Comparison of ENCODE assay signal across 8 cellular contexts in genomic region chr18:26090130-26091046, GRCh38. TPM values are rescaled to one million over a fixed set of nuclear protein-coding genes. Genes with fewer than 3 reads are reported as not detected.
DNase-seq lines count a peak whose midpoint lies in the region; ATAC-seq and TF ChIP-seq lines count a peak whose summit lies in the region.

TSS of gene SS18 (minus strand) at chr18:26090613. CDS start at chr18:26090569, 44 bp downstream.

- peak; percentile 83 to 94 (median 86) for ATAC-seq in natural killer cell

- H3K36me3 ChIP-seq in DOHH2 (ENCODE audit: control insufficient read depth, low read length) (peaks cover 47% of the 10 kb centered on the region), GM23248 (ENCODE audit: low read depth) (peaks cover 17% of the 10 kb centered on the region)

- TF ChIP-seq CTCF in DOHH2 (IDR thresholded peaks at IDR 0.05; ENCODE audit: low read depth, low read length, poor library complexity, severe bottlenecking): no peak
- TF ChIP-seq CTCF in RWPE1 (conservative IDR thresholded peaks at IDR 0.05; ENCODE audit: low read depth): no peak
- TF ChIP-seq CTCF in fibroblast of mammary gland (conservative IDR thresholded peaks at IDR 0.05; ENCODE audit: control insufficient read depth, insufficient read depth, low read depth, low read length): no peak
- TF ChIP-seq CTCF in natural killer cell (IDR thresholded peaks at IDR 0.05): no peak

- H4K20me1 ChIP-seq in DOHH2 (ENCODE audit: control insufficient read depth, insufficient read depth, low read depth, low read length): peaks cover 17% of the 10 kb centered on the region; the same call in 1 of the 2 replicates
- H4K20me1 ChIP-seq in GM23248 (ENCODE audit: insufficient read depth): no peaks in the 10 kb centered on the region

- H3K27ac ChIP-seq in DOHH2 (ENCODE audit: low read depth, low read length): peak within 1 kb of the TSS; percentile 85
- H3K27ac ChIP-seq in GM23248: peak within 1 kb of the TSS; percentile 96
- peak within 1 kb of the TSS; percentile 96 for H3K27ac ChIP-seq in RWPE1

- POLR2A ChIA-PET in RWPE1 (lab: Yijun Ruan, JAX; ENCODE audit: low non-redundant PET): no interaction called here

- H3K4me1 ChIP-seq in DOHH2 (ENCODE audit: control insufficient read depth, low read length): peaks cover 42% of the 10 kb centered on the region
- peaks cover 15% of the 10 kb centered on the region for H3K4me1 ChIP-seq in GM23248 (ENCODE audit: insufficient read depth)

- peak within 1 kb of the TSS; percentile 89 for H3K4me3 Mint-ChIP-seq in activated T-helper 2 cell treated with anti-CD3 and anti-CD28 coated beads, Interferon-gamma antibody, Interleukin-2, Interleukin-4, amounts not matched to agents 10 μg/mL and 5 μg/mL and 100 μg/mL, durations not matched to agents 14 hours and 24 hours and 36 hours (ENCODE audit: low read depth)
- H3K4me3 Mint-ChIP-seq in natural killer cell: peak within 1 kb of the TSS; percentile 93

- H3K9me2 ChIP-seq in DOHH2 (replicated peaks; ENCODE audit: control insufficient read depth, low read length) (no peaks in the 10 kb centered on the region), GM23248 (ENCODE audit: insufficient read depth) (no peaks in the 10 kb centered on the region)

- no peaks in the 10 kb centered on the region for H3K27me3 ChIP-seq in DOHH2 (ENCODE audit: control insufficient read depth, low read length)
- H3K27me3 ChIP-seq in GM23248 (replicated peaks; ENCODE audit: insufficient read depth): no peaks in the 10 kb centered on the region

- H2AFZ ChIP-seq in GM23248: peak within 1 kb of the TSS; percentile 90

- H3K4me3 ChIP-seq in DOHH2 (ENCODE audit: low read length) (peak within 1 kb of the TSS; percentile 91), GM23248 (peak within 1 kb of the TSS; percentile 91), fibroblast of mammary gland (ENCODE audit: control insufficient read depth, low read depth, low read length) (peak within 1 kb of the TSS; percentile 90)

- peak within 1 kb of the TSS; percentile 97 for H3K27ac Mint-ChIP-seq in activated T-helper 2 cell treated with anti-CD3 and anti-CD28 coated beads, Interferon-gamma antibody, Interleukin-2, Interleukin-4, amounts not matched to agents 10 μg/mL and 5 μg/mL and 100 μg/mL, durations not matched to agents 14 hours and 24 hours and 36 hours
- peak within 1 kb of the TSS; percentile 95 to 96 for H3K27ac Mint-ChIP-seq in natural killer cell

- peak within 1 kb of the TSS; percentile 93 for H3K4me2 ChIP-seq in DOHH2 (ENCODE audit: low read length)
- H3K4me2 ChIP-seq in GM23248 (ENCODE audit: unreplicated experiment): peak within 1 kb of the TSS; percentile 97

- intact Hi-C loops in activated T-helper 2 cell treated with anti-CD3 and anti-CD28 coated beads, Interferon-gamma antibody, Interleukin-2, Interleukin-4, amounts not matched to agents 10 μg/mL and 5 μg/mL and 100 μg/mL, durations not matched to agents 14 hours and 24 hours and 36 hours (cut with micrococcal nuclease): loop anchor here (2.0 to 10.0 kb wide), 3 partner anchors 102 to 454 kb away; partner anchors contain the start of gene KCTD1
- intact Hi-C loops in natural killer cell (cut with micrococcal nuclease): loop anchor here (1.0 to 5.0 kb wide), 2 partner anchors 87 to 136 kb away; partner anchors contain the start of gene TAF4B

- H3K27me3 Mint-ChIP-seq in activated T-helper 2 cell treated with anti-CD3 and anti-CD28 coated beads, Interferon-gamma antibody, Interleukin-2, Interleukin-4, amounts not matched to agents 10 μg/mL and 5 μg/mL and 100 μg/mL, durations not matched to agents 14 hours and 24 hours and 36 hours (ENCODE audit: low read depth): peaks cover 2% of the 10 kb centered on the region
- no peaks in the 10 kb centered on the region for H3K27me3 Mint-ChIP-seq in natural killer cell (ENCODE audit: low read depth in 2 of 2)

- H3K4me1 Mint-ChIP-seq in activated T-helper 2 cell treated with anti-CD3 and anti-CD28 coated beads, Interferon-gamma antibody, Interleukin-2, Interleukin-4, amounts not matched to agents 10 μg/mL and 5 μg/mL and 100 μg/mL, durations not matched to agents 14 hours and 24 hours and 36 hours (ENCODE audit: low read depth): peaks cover 26% of the 10 kb centered on the region
- H3K4me1 Mint-ChIP-seq in natural killer cell: peaks cover 30 to 38% of the 10 kb centered on the region in 2 donors

- 0 out of 2 replicates have a peak, but pooled peaks cover 2% of the 10 kb centered on the region for H3F3A ChIP-seq in DOHH2 (ENCODE audit: control insufficient read depth, insufficient read depth)
- H3F3A ChIP-seq in GM23248 (ENCODE audit: insufficient read depth): peaks cover 14% of the 10 kb centered on the region

- no peaks in the 10 kb centered on the region for H3K9me3 Mint-ChIP-seq in activated T-helper 2 cell treated with anti-CD3 and anti-CD28 coated beads, Interferon-gamma antibody, Interleukin-2, Interleukin-4, amounts not matched to agents 10 μg/mL and 5 μg/mL and 100 μg/mL, durations not matched to agents 14 hours and 24 hours and 36 hours
- H3K9me3 Mint-ChIP-seq in natural killer cell: no peaks in the 10 kb centered on the region

- 1% methylated on average over 72 to 79 of the region's 89 CpGs for WGBS in GM23248 (ENCODE audit: low coverage in 1 of 2, low lambda C conversion rate in 2 of 2, missing lambda C conversion rate in 2 of 2), 2 experiments

- H3K9ac ChIP-seq in GM23248: peak within 1 kb of the TSS; percentile 97

- no peaks in the 10 kb centered on the region for H3K9me3 ChIP-seq in DOHH2 (ENCODE audit: control insufficient read depth, insufficient read depth, low read length)
- H3K9me3 ChIP-seq in GM23248 (ENCODE audit: low read depth): no peaks in the 10 kb centered on the region

- CTCF ChIA-PET in RWPE1 (lab: Yijun Ruan, JAX): no interaction called here

- peaks cover 28% of the 10 kb centered on the region for H3K36me3 Mint-ChIP-seq in activated T-helper 2 cell treated with anti-CD3 and anti-CD28 coated beads, Interferon-gamma antibody, Interleukin-2, Interleukin-4, amounts not matched to agents 10 μg/mL and 5 μg/mL and 100 μg/mL, durations not matched to agents 14 hours and 24 hours and 36 hours (ENCODE audit: low read depth)
- peaks cover 6% of the 10 kb centered on the region for H3K36me3 Mint-ChIP-seq in natural killer cell

- DNase-seq in GM23248 (peak; percentile 98), Kasumi-1 (lab: John Stamatoyannopoulos, UW) (peak; percentile 92), RWPE1 (ENCODE audit: low spot score) (peak; percentile 86), fibroblast of mammary gland (ENCODE audit: low read depth) (peak; percentile 90), natural killer cell (peak; percentile 84)
- DNase-seq in activated T-helper 2 cell treated with anti-CD3 and anti-CD28 coated beads, Interferon-gamma antibody, Interleukin-2, Interleukin-4, amounts not matched to agents 10 μg/mL and 5 μg/mL and 100 μg/mL, durations not matched to agents 14 hours and 24 hours and 36 hours (ENCODE audit: low spot score): peak; percentile 88
- DNase-seq in stimulated activated naive CD4-positive, alpha-beta T cell treated with Interleukin-2 at 50 U/mL for 16 hours (lab: John Stamatoyannopoulos, UW): peak; percentile 88

- in situ Hi-C loops in GM23248 (cut with MboI): no loop called here

- H3K79me2 ChIP-seq in DOHH2 (ENCODE audit: control insufficient read depth, low read length) (peaks cover 50% of the 10 kb centered on the region), GM23248 (ENCODE audit: insufficient read depth) (peaks cover 46% of the 10 kb centered on the region)

RNA-seq across cellular contexts. Expression of gene SS18, which starts in this region (rescaled TPM):
- 125 and 131 TPM in 2 replicates for total RNA-seq in GM23248 (2014; rRNA removed; shearing (Covaris generic))
- polyA plus RNA-seq in GM23248 (2016; fragmentation: Nextera tagmentation; extraction: Ambion mirVana): 67.7 and 73.1 TPM in 2 replicates
- 75.2 TPM in 2 replicates for total RNA-seq in activated T-helper 2 cell treated with anti-CD3 and anti-CD28 coated beads, Interferon-gamma antibody, Interleukin-2, Interleukin-4, amounts not matched to agents 10 μg/mL and 5 μg/mL and 100 μg/mL, durations not matched to agents 14 hours and 24 hours and 36 hours
- total RNA-seq in natural killer cell: 10 to 100 TPM; 72.2 to 92.2 (median 77.7) TPM

Comparison
In these comparisons a context has a peak if more than half of its experiments do, and no peak if none do; other contexts are left out.
1. Peak in every context shown above with its lines: DNase-seq, ATAC-seq, H3K4me3 ChIP-seq and H3K27ac ChIP-seq.